ENCODE assay signal across 35 cellular contexts in the genomic region with DNA sequence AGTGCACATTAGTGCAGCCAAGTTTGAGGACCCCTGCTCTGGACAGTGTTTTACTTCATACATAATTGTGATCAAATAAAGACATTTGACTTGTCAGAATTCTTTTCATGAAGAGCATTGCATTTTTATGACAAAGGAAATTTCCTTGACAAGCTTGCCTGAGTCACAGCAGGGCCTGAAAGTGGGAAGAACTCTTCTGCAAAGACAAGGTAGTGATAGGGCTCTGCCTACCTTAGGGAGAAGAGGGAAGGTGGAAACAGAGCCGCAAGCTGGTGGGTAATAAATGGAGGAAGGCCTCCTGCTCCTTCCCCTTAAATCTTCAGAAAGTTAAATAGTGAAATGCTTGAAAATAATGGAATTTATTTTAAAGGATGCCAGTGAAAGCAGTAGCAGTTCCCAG.
"Had no signal": no experiment of that assay in that cellular context is flagged by ENCODE, and none has a peak within 500 bp of the region (broad histone marks: within the 10 kb centered on the region; RNA-seq: fewer than 3 reads in every experiment).

No MANE protein-coding gene starts in this region.

- H3K27ac ChIP-seq: adrenal gland, ascending aorta, body of pancreas, brain microvascular endothelial cell, breast epithelium, cardiac muscle cell had no signal

- H3K4me3 Mint-ChIP-seq: activated naive CD4-positive, alpha-beta T cell treated with anti-CD3 and anti-CD28 coated beads for 36 hours; activated naive CD4-positive, alpha-beta T cell treated with anti-CD3 and anti-CD28 coated beads, Interleukin-2, amount 10 ng/mL, durations not matched to agents 7 days and 5 days; activated naive CD4-positive, alpha-beta T cell treated with anti-CD3 and anti-CD28 coated beads, Interleukin-2, amount 50 U/mL, for 24 hours; activated naive CD8-positive, alpha-beta T cell; activated naive CD8-positive, alpha-beta T cell treated with anti-CD3 and anti-CD28 coated beads for 36 hours; activated naive CD8-positive, alpha-beta T cell treated with anti-CD3 and anti-CD28 coated beads, Interleukin-2, amount 10 ng/mL, durations not matched to agents 7 days and 5 days; activated naive CD8-positive, alpha-beta T cell treated with anti-CD3 and anti-CD28 coated beads, Interleukin-2, amount 50 U/mL, for 24 hours; activated T-cell treated with anti-CD3 and anti-CD28 coated beads, Interleukin-2, amount 50 U/mL, for 24 hours; activated T-cell treated with anti-CD3 and anti-CD28 coated beads, Interleukin-2, amount 50 U/mL, for 4 hours; activated T-cell treated with anti-CD3 and anti-CD28 coated beads, Interleukin-2, amount 50 U/mL, for 72 hours; activated T-helper 1 cell treated with anti-CD3 and anti-CD28 coated beads, Interleukin-12 subunit alpha, Interleukin-12 subunit beta, Interleukin-2, Interleukin-4 antibody, amounts not matched to agents 30 ng/mL and 10 ng/mL and 1 ng/mL, durations not matched to agents 14 hours and 24 hours and 36 hours; activated T-helper 17 cell treated with anti-CD3 and anti-CD28 coated beads, Interleukin-2, amount 50 U/mL, for 72 hours; brain; central memory CD8-positive, alpha-beta T cell had no signal

- H3K4me1 ChIP-seq: adrenal gland, ascending aorta, body of pancreas, breast epithelium had no signal

- H3K9me3 Mint-ChIP-seq: activated naive CD4-positive, alpha-beta T cell treated with anti-CD3 and anti-CD28 coated beads for 36 hours; activated naive CD4-positive, alpha-beta T cell treated with anti-CD3 and anti-CD28 coated beads, Interleukin-2, amount 10 ng/mL, durations not matched to agents 7 days and 5 days; activated naive CD4-positive, alpha-beta T cell treated with anti-CD3 and anti-CD28 coated beads, Interleukin-2, amount 50 U/mL, for 24 hours; activated naive CD4-positive, alpha-beta T cell treated with anti-CD3 and anti-CD28 coated beads, Interleukin-2, amount 50 U/mL, for 72 hours; activated naive CD8-positive, alpha-beta T cell treated with anti-CD3 and anti-CD28 coated beads for 36 hours; activated naive CD8-positive, alpha-beta T cell treated with anti-CD3 and anti-CD28 coated beads, Interleukin-2, amount 10 ng/mL, durations not matched to agents 7 days and 5 days; activated naive CD8-positive, alpha-beta T cell treated with anti-CD3 and anti-CD28 coated beads, Interleukin-2, amount 50 U/mL, for 24 hours; activated T-cell treated with anti-CD3 and anti-CD28 coated beads, Interleukin-2, amount 50 U/mL, for 24 hours; activated T-cell treated with anti-CD3 and anti-CD28 coated beads, Interleukin-2, amount 50 U/mL, for 4 hours; activated T-cell treated with anti-CD3 and anti-CD28 coated beads, Interleukin-2, amount 50 U/mL, for 72 hours; activated T-helper 1 cell treated with anti-CD3 and anti-CD28 coated beads, Interleukin-12 subunit alpha, Interleukin-12 subunit beta, Interleukin-2, Interleukin-4 antibody, amounts not matched to agents 30 ng/mL and 10 ng/mL and 1 ng/mL, durations not matched to agents 14 hours and 24 hours and 36 hours; activated T-helper 17 cell treated with anti-CD3 and anti-CD28 coated beads, Interleukin-2, amount 50 U/mL, for 72 hours; activated T-helper 2 cell treated with anti-CD3 and anti-CD28 coated beads, Interferon-gamma antibody, Interleukin-2, Interleukin-4, amounts not matched to agents 10 μg/mL and 5 μg/mL and 100 μg/mL, durations not matched to agents 14 hours and 24 hours and 36 hours; central memory CD8-positive, alpha-beta T cell had no signal

- H3K4me1 Mint-ChIP-seq: activated naive CD4-positive, alpha-beta T cell treated with anti-CD3 and anti-CD28 coated beads, Interleukin-2, amount 50 U/mL, for 24 hours; activated T-helper 17 cell treated with anti-CD3 and anti-CD28 coated beads, Interleukin-2, amount 50 U/mL, for 72 hours had no signal

- H3K9me3 ChIP-seq: adrenal gland, ascending aorta, body of pancreas, breast epithelium had no signal

- H3K27ac Mint-ChIP-seq: activated naive CD4-positive, alpha-beta T cell treated with anti-CD3 and anti-CD28 coated beads for 36 hours; activated naive CD4-positive, alpha-beta T cell treated with anti-CD3 and anti-CD28 coated beads, Interleukin-2, amount 10 ng/mL, durations not matched to agents 7 days and 5 days; activated naive CD4-positive, alpha-beta T cell treated with anti-CD3 and anti-CD28 coated beads, Interleukin-2, amount 50 U/mL, for 24 hours; activated naive CD4-positive, alpha-beta T cell treated with anti-CD3 and anti-CD28 coated beads, Interleukin-2, amount 50 U/mL, for 72 hours; activated naive CD8-positive, alpha-beta T cell; activated naive CD8-positive, alpha-beta T cell treated with anti-CD3 and anti-CD28 coated beads for 36 hours; activated naive CD8-positive, alpha-beta T cell treated with anti-CD3 and anti-CD28 coated beads, Interleukin-2, amount 10 ng/mL, durations not matched to agents 7 days and 5 days; activated naive CD8-positive, alpha-beta T cell treated with anti-CD3 and anti-CD28 coated beads, Interleukin-2, amount 50 U/mL, for 24 hours; activated T-cell treated with anti-CD3 and anti-CD28 coated beads, Interleukin-2, amount 50 U/mL, for 24 hours; activated T-cell treated with anti-CD3 and anti-CD28 coated beads, Interleukin-2, amount 50 U/mL, for 72 hours; activated T-helper 1 cell treated with anti-CD3 and anti-CD28 coated beads, Interleukin-12 subunit alpha, Interleukin-12 subunit beta, Interleukin-2, Interleukin-4 antibody, amounts not matched to agents 30 ng/mL and 10 ng/mL and 1 ng/mL, durations not matched to agents 14 hours and 24 hours and 36 hours; activated T-helper 17 cell treated with anti-CD3 and anti-CD28 coated beads, Interleukin-2, amount 50 U/mL, for 72 hours; activated T-helper 2 cell treated with anti-CD3 and anti-CD28 coated beads, Interferon-gamma antibody, Interleukin-2, Interleukin-4, amounts not matched to agents 10 μg/mL and 5 μg/mL and 100 μg/mL, durations not matched to agents 14 hours and 24 hours and 36 hours had no signal

- H3K27me3 ChIP-seq: adrenal gland, ascending aorta, body of pancreas, brain microvascular endothelial cell, cardiac muscle cell had no signal

- DNase-seq: activated effector memory CD4-positive, alpha-beta T cell treated with anti-CD3 and anti-CD28 coated beads, Interleukin-2, amount 50 U/mL, for 16 hours; activated effector memory CD4-positive, alpha-beta T cell treated with Interleukin-2 at 50 U/mL for 16 hours; activated gamma-delta T cell; activated gamma-delta T cell treated with Interleukin-2 at 50 U/mL for 16 hours; activated naive CD4-positive, alpha-beta T cell; activated naive CD4-positive, alpha-beta T cell treated with anti-CD3 and anti-CD28 coated beads for 36 hours; activated naive CD4-positive, alpha-beta T cell treated with anti-CD3 and anti-CD28 coated beads, Interleukin-2, amount 10 ng/mL, durations not matched to agents 7 days and 5 days; activated naive CD4-positive, alpha-beta T cell treated with anti-CD3 and anti-CD28 coated beads, Interleukin-2, amount 50 U/mL, for 16 hours; activated naive CD4-positive, alpha-beta T cell treated with Interleukin-2 at 50 U/mL for 16 hours; activated naive CD8-positive, alpha-beta T cell treated with anti-CD3 and anti-CD28 coated beads for 36 hours; activated naive CD8-positive, alpha-beta T cell treated with anti-CD3 and anti-CD28 coated beads, Interleukin-2, amount 10 ng/mL, durations not matched to agents 7 days and 5 days; activated naive CD8-positive, alpha-beta T cell treated with anti-CD3 and anti-CD28 coated beads, Interleukin-2, amount 50 U/mL, for 24 hours; activated T-cell treated with anti-CD3 and anti-CD28 coated beads, Interleukin-2, amount 50 U/mL, for 1 hour; activated T-cell treated with anti-CD3 and anti-CD28 coated beads, Interleukin-2, amount 50 U/mL, for 24 hours; activated T-cell treated with anti-CD3 and anti-CD28 coated beads, Interleukin-2, amount 50 U/mL, for 4 hours; activated T-cell treated with anti-CD3 and anti-CD28 coated beads, Interleukin-2, amount 50 U/mL, for 48 hours; activated T-cell treated with anti-CD3 and anti-CD28 coated beads, Interleukin-2, amount 50 U/mL, for 72 hours; adrenal gland; amniotic stem cell; aorta; body of pancreas; brain microvascular endothelial cell; central memory CD4-positive, alpha-beta T cell; cerebellar nuclear complex had no signal

- H3K36me3 Mint-ChIP-seq: activated naive CD4-positive, alpha-beta T cell treated with anti-CD3 and anti-CD28 coated beads, Interleukin-2, amount 10 ng/mL, durations not matched to agents 7 days and 5 days; activated naive CD4-positive, alpha-beta T cell treated with anti-CD3 and anti-CD28 coated beads, Interleukin-2, amount 50 U/mL, for 24 hours; activated naive CD4-positive, alpha-beta T cell treated with anti-CD3 and anti-CD28 coated beads, Interleukin-2, amount 50 U/mL, for 72 hours; activated naive CD8-positive, alpha-beta T cell; activated naive CD8-positive, alpha-beta T cell treated with anti-CD3 and anti-CD28 coated beads for 36 hours; activated naive CD8-positive, alpha-beta T cell treated with anti-CD3 and anti-CD28 coated beads, Interleukin-2, amount 10 ng/mL, durations not matched to agents 7 days and 5 days; brain had no signal

- H3K4me3 ChIP-seq: adrenal gland, ascending aorta, body of pancreas, breast epithelium, cardiac muscle cell had no signal

- ATAC-seq: activated naive CD4-positive, alpha-beta T cell treated with anti-CD3 and anti-CD28 coated beads, Interleukin-2, amount 50 U/mL, for 72 hours; activated T-helper 17 cell treated with anti-CD3 and anti-CD28 coated beads, Interleukin-2, amount 50 U/mL, for 72 hours; body of pancreas had no signal

- H3K36me3 ChIP-seq: adrenal gland, ascending aorta, brain microvascular endothelial cell, breast epithelium, cardiac muscle cell had no signal
